8 cellular contexts compared by ENCODE assay signal in genomic region chr11:94128171-94128745, GRCh38. TPM values are rescaled to one million over a fixed set of nuclear protein-coding genes. Genes with fewer than 3 reads are reported as not detected.
A peak's percentile ranks its signal among the peaks of the same experiment; 100 is the strongest.
DNase-seq lines count a peak whose midpoint lies in the region; ATAC-seq and TF ChIP-seq lines count a peak whose summit lies in the region.

No MANE protein-coding gene starts in this region.

- DNase-seq in COLO668 (lab: John Stamatoyannopoulos, UW; ENCODE audit: unreplicated experiment) (peak; percentile 59), SJCRH30 (peak; percentile 31 to 49), NCI-H1048 (lab: John Stamatoyannopoulos, UW) (no peak)

- H3K27me3 ChIP-seq in SJCRH30 (no peaks in the 10 kb centered on the region), esophagus (ENCODE audit: control insufficient read depth in 1 of 2, insufficient read depth in 2 of 2, low read length in 2 of 2) (no peaks in the 10 kb centered on the region)

- WGBS in esophagus, 2 donors, result 1% methylated on average over 24 of the region's 24 CpGs

- H3K4me3 Mint-ChIP-seq in nephron, result peak overlapping the region in 2 of 3 experiments; percentile 96

- H3K9me3 ChIP-seq in SJCRH30 (replicated peaks) (no peaks in the 10 kb centered on the region), esophagus (ENCODE audit: control insufficient read depth in 2 of 2, insufficient read depth in 1 of 2, low read depth in 1 of 2, low read length in 1 of 2) (no peaks in the 10 kb centered on the region)

- H3K4me1 ChIP-seq in SJCRH30 (no peaks in the 10 kb centered on the region), esophagus (ENCODE audit: control insufficient read depth in 2 of 2, insufficient read depth in 2 of 2, low read length in 1 of 2) (peaks cover 6 to 22% of the 10 kb centered on the region in 2 donors)

- H3K27ac ChIP-seq in SJCRH30, result peak overlapping the region; percentile 93
- peak overlapping the region; percentile 86 to 96 for H3K27ac ChIP-seq in esophagus (ENCODE audit: low read depth in 2 of 2, low read length in 1 of 2)

- H3K36me3 ChIP-seq in SJCRH30 (no peaks in the 10 kb centered on the region), esophagus (ENCODE audit: control insufficient read depth in 2 of 2, insufficient read depth in 2 of 2, low read length in 1 of 2) (no peaks in the 10 kb centered on the region)

- H3K4me3 ChIP-seq in SJCRH30 (peak overlapping the region; percentile 88), esophagus (ENCODE audit: low read depth in 1 of 2, low read length in 2 of 2) (peak overlapping the region; percentile 71 to 85)

- H3K27me3 Mint-ChIP-seq in nephron (ENCODE audit: low read depth), result no peaks in the 10 kb centered on the region

- H3K27ac Mint-ChIP-seq in nephron, result peak overlapping the region; percentile 95 to 99 (median 96)

- no peak for TF ChIP-seq CTCF in nephron (IDR thresholded peaks at IDR 0.05; ENCODE audit: unreplicated experiment in 3 of 3)

- peaks cover 23% of the 10 kb centered on the region for H3K4me1 Mint-ChIP-seq in nephron

- H3K36me3 Mint-ChIP-seq in nephron (ENCODE audit: low read depth), result no peaks in the 10 kb centered on the region

- ATAC-seq in GM19351 (IDR thresholded peaks at IDR 0.05; ENCODE audit: unreplicated experiment) (peak; percentile 19), HG03432 (IDR thresholded peaks at IDR 0.05; ENCODE audit: unreplicated experiment) (peak; percentile 21), GM18519 (IDR thresholded peaks at IDR 0.05; ENCODE audit: low FRiP score, unreplicated experiment) (no peak)

- H3K9me3 Mint-ChIP-seq in nephron, result peaks cover 4% of the 10 kb centered on the region

RNA-seq across cellular contexts. Expression of gene PANX1, which starts 0.4 kb away (rescaled TPM):
- 22.1 and 22.5 TPM in 2 replicates for total RNA-seq in SJCRH30 (2014; rRNA removed; shearing (Covaris generic))
- 1 to 10 TPM; 2.9 to 3.5 TPM for polyA plus RNA-seq in esophagus
